ENCODE assay signal across 22 cellular contexts in the genomic region with DNA sequence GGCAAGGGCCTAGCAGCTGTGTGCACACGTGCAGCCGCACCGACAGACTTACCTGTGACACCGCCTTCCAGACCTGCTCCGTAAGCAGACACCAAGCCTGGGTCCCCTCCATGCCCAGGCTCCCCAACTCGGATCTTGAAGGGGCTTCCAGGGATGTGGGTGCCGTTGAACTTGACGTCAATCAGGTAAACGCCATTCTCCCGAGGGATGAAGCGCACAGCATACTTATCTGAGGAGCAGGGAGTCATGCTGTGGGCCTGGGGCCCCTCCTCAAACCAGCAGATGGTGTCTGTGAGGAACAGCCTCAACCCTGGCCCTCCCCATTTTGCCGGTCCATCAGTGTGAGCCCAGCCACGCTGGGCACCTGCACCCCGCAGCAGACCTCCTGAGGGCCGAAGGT. TPM values are rescaled to one million over a fixed set of nuclear protein-coding genes. Genes with fewer than 3 reads are reported as not detected.
A peak's percentile ranks its signal among the peaks of the same experiment; 100 is the strongest.
DNase-seq lines count a peak whose midpoint lies in the region; ATAC-seq, FAIRE-seq and TF ChIP-seq lines count a peak whose summit lies in the region.
"Had no signal": no experiment of that assay in that cellular context is flagged by ENCODE, and none has a peak within 500 bp of the region (broad histone marks: within the 10 kb centered on the region; RNA-seq: fewer than 3 reads in every experiment).

No MANE protein-coding gene starts in this region.

- peaks cover 30% of the 10 kb centered on the region for H3K36me3 ChIP-seq in H7 (replicated peaks; ENCODE audit: control insufficient read depth, insufficient read depth, low read length)
- H3K36me3 ChIP-seq in astrocyte (ENCODE audit: insufficient read depth, low read length): peaks cover 22% of the 10 kb centered on the region
- peaks cover 0 to 50% of the 10 kb centered on the region in 2 donors for H3K36me3 ChIP-seq in vagina

- no peak overlapping the region for H3K4me2 ChIP-seq in astrocyte (ENCODE audit: low read length)

- peaks cover 4% of the 10 kb centered on the region for H3K4me1 Mint-ChIP-seq in astrocyte (ENCODE audit: low read depth, unreplicated experiment)
- peaks cover 33% of the 10 kb centered on the region for H3K4me1 Mint-ChIP-seq in stimulated activated effector memory CD8-positive, alpha-beta T cell treated with anti-CD3 and anti-CD28 coated beads, Interleukin-12 subunit alpha, Interleukin-12 subunit beta, amount 100 ng/mL, for 72 hours

- DNase-seq in left ventricle myocardium superior (peak; percentile 9), Right ventricle myocardium inferior (ENCODE audit: missing footprints) (no peak), H7 (peak; percentile 51), astrocyte (ENCODE audit: low read depth) (no peak), urothelium cell line (ENCODE audit: low spot score) (no peak), vagina (ENCODE audit: extremely low spot score in 2 of 2) (no peak)
- DNase-seq in stimulated activated effector memory CD8-positive, alpha-beta T cell treated with anti-CD3 and anti-CD28 coated beads, Interleukin-12 subunit alpha, Interleukin-12 subunit beta, amount 100 ng/mL, for 72 hours (ENCODE audit: low spot score in 2 of 2): no peak
- DNase-seq: adrenal gland; COR-L47; DND-41; erythroblast; NCI-H1436; NCI-H526 treated with DMSO at 0.1 percent for 48 hours; nucleus accumbens; SHP77 treated with DMSO at 0.1 percent for 48 hours; stimulated activated naive CD4-positive, alpha-beta T cell; T-helper 2 cell; thyroid gland had no signal

- no peaks in the 10 kb centered on the region for H3K4me1 ChIP-seq in astrocyte (ENCODE audit: insufficient read depth, low read length)
- no peaks in the 10 kb centered on the region for H3K4me1 ChIP-seq in vagina
- H3K4me1 ChIP-seq: adrenal gland, thyroid gland had no signal

- H3K27ac ChIP-seq in astrocyte (ENCODE audit: low read depth, low read length) (no peak overlapping the region), vagina (no peak overlapping the region)
- H3K27ac ChIP-seq: adrenal gland, thyroid gland had no signal

- H3K36me3 Mint-ChIP-seq in astrocyte (ENCODE audit: low read depth, unreplicated experiment): peaks cover 3% of the 10 kb centered on the region
- H3K36me3 Mint-ChIP-seq in stimulated activated effector memory CD8-positive, alpha-beta T cell treated with anti-CD3 and anti-CD28 coated beads, Interleukin-12 subunit alpha, Interleukin-12 subunit beta, amount 100 ng/mL, for 72 hours: peaks cover 82% of the 10 kb centered on the region

- FAIRE-seq in astrocyte (lab: Jason Lieb, UNC): no peak
- no peak for FAIRE-seq in urothelium cell line (lab: Jason Lieb, UNC)

- no peak overlapping the region for H3K9ac ChIP-seq in astrocyte (ENCODE audit: low read length)

- H3K27me3 ChIP-seq in H7 (ENCODE audit: control insufficient read depth, insufficient read depth, low read length): no peaks in the 10 kb centered on the region
- H3K27me3 ChIP-seq in astrocyte (ENCODE audit: insufficient read depth, low read length): no peaks in the 10 kb centered on the region
- no peaks in the 10 kb centered on the region for H3K27me3 ChIP-seq in vagina
- H3K27me3 ChIP-seq: adrenal gland, thyroid gland had no signal

- H3K4me3 ChIP-seq in H7 (ENCODE audit: insufficient read depth, low read depth, low read length) (no peak overlapping the region), astrocyte (ENCODE audit: insufficient read depth, low read depth, low read length) (no peak overlapping the region), vagina (no peak overlapping the region)
- H3K4me3 ChIP-seq: adrenal gland, thyroid gland had no signal

- peaks cover 9% of the 10 kb centered on the region for H3K79me2 ChIP-seq in astrocyte (ENCODE audit: insufficient read depth, low read length)

- H4K20me1 ChIP-seq in astrocyte (ENCODE audit: insufficient read depth, low read length): peaks cover 75% of the 10 kb centered on the region

- H3K27me3 Mint-ChIP-seq in astrocyte (ENCODE audit: low read depth, unreplicated experiment): no peaks in the 10 kb centered on the region

- ATAC-seq in left ventricle myocardium superior: no peak
- ATAC-seq in Right ventricle myocardium inferior: no peak
- no peak for ATAC-seq in stimulated activated effector memory CD8-positive, alpha-beta T cell treated with anti-CD3 and anti-CD28 coated beads, Interleukin-12 subunit alpha, Interleukin-12 subunit beta, amount 100 ng/mL, for 72 hours
- ATAC-seq in GM21737 (IDR thresholded peaks at IDR 0.05; ENCODE audit: unreplicated experiment): no peak
- ATAC-seq: WTC11 had no signal

- no peaks in the 10 kb centered on the region for H3K9me3 Mint-ChIP-seq in astrocyte (ENCODE audit: unreplicated experiment)
- H3K9me3 Mint-ChIP-seq in stimulated activated effector memory CD8-positive, alpha-beta T cell treated with anti-CD3 and anti-CD28 coated beads, Interleukin-12 subunit alpha, Interleukin-12 subunit beta, amount 100 ng/mL, for 72 hours: no peaks in the 10 kb centered on the region
- H3K9me3 Mint-ChIP-seq: WTC11 had no signal

- no peak for TF ChIP-seq POLR2A in vagina (IDR thresholded peaks at IDR 0.05)

- peak overlapping the region; percentile 58 for H3K27ac Mint-ChIP-seq in astrocyte (ENCODE audit: unreplicated experiment)
- peak overlapping the region; percentile 92 for H3K27ac Mint-ChIP-seq in stimulated activated effector memory CD8-positive, alpha-beta T cell treated with anti-CD3 and anti-CD28 coated beads, Interleukin-12 subunit alpha, Interleukin-12 subunit beta, amount 100 ng/mL, for 72 hours
- H3K27ac Mint-ChIP-seq: WTC11 had no signal

- TF ChIP-seq CTCF in astrocyte (IDR thresholded peaks at IDR 0.05; ENCODE audit: insufficient read depth, low read depth, low read length): no peak
- no peak for TF ChIP-seq CTCF in vagina (IDR thresholded peaks at IDR 0.05)

- no peak overlapping the region for H3K4me3 Mint-ChIP-seq in astrocyte (ENCODE audit: unreplicated experiment)
- H3K4me3 Mint-ChIP-seq in stimulated activated effector memory CD8-positive, alpha-beta T cell treated with anti-CD3 and anti-CD28 coated beads, Interleukin-12 subunit alpha, Interleukin-12 subunit beta, amount 100 ng/mL, for 72 hours: no peak overlapping the region
- H3K4me3 Mint-ChIP-seq: WTC11 had no signal

- H3K9me3 ChIP-seq in astrocyte (ENCODE audit: insufficient read depth, low read depth, low read length): no peaks in the 10 kb centered on the region
- H3K9me3 ChIP-seq in vagina: no peaks in the 10 kb centered on the region
- H3K9me3 ChIP-seq: adrenal gland, thyroid gland had no signal

- intact Hi-C loops in left ventricle myocardium superior (cut with micrococcal nuclease): no loop called here
- intact Hi-C loops in Right ventricle myocardium inferior (cut with DNase I): no loop called here
- intact Hi-C loops in vagina (cut with DNase I): no loop called here

- no peak overlapping the region for H2AFZ ChIP-seq in astrocyte (ENCODE audit: low read depth, low read length)

RNA-seq across cellular contexts. Expression of gene FLNA, which starts 24.5 kb away (rescaled TPM):
- 228 TPM for total RNA-seq in left ventricle myocardium superior
- 253 TPM for total RNA-seq in Right ventricle myocardium inferior
- total RNA-seq in H7 (2014; rRNA removed; shearing (Covaris generic)): 799 and 827 TPM in 2 replicates
- 2,809 and 2,978 TPM in 2 replicates for total RNA-seq in astrocyte
- 1,247 TPM for total RNA-seq in vagina

RNA-seq across cellular contexts. Expression of gene EMD, which starts 29.1 kb away (rescaled TPM):
- total RNA-seq in left ventricle myocardium superior (51.3 TPM), Right ventricle myocardium inferior (51.1 TPM), astrocyte (75.6 and 75.7 TPM in 2 replicates), vagina (59.2 TPM)
- total RNA-seq in H7 (2014; rRNA removed; shearing (Covaris generic)): 56.2 and 57.1 TPM in 2 replicates

RNA-seq across cellular contexts. Expression of gene RPL10, which starts 48.2 kb away (rescaled TPM):
- total RNA-seq in left ventricle myocardium superior (1,898 TPM), Right ventricle myocardium inferior (2,181 TPM), astrocyte (1,848 and 1,967 TPM in 2 replicates), vagina (3,948 TPM)
- 4,112 and 4,296 TPM in 2 replicates for total RNA-seq in H7 (2014; rRNA removed; shearing (Covaris generic))

RNA-seq across cellular contexts. Expression of gene TKTL1, which starts 54.4 kb away (rescaled TPM):
- total RNA-seq in left ventricle myocardium superior: 18.0 TPM
- 13.0 TPM for total RNA-seq in Right ventricle myocardium inferior
- total RNA-seq in H7 (2014; rRNA removed; shearing (Covaris generic)): 1.6 TPM in 1 of 2 replicates, not detected in the other
- total RNA-seq in astrocyte: not detected in 2 replicates
- total RNA-seq in vagina: not detected
- total RNA-seq: MCF 10A had no signal

RNA-seq across cellular contexts. Expression of gene TEX28, which starts 55.1 kb away (rescaled TPM):
- not detected for total RNA-seq in left ventricle myocardium superior
- total RNA-seq in Right ventricle myocardium inferior: not detected
- total RNA-seq in H7 (2014; rRNA removed; shearing (Covaris generic)): not detected in 2 replicates
- not detected in 2 replicates for total RNA-seq in astrocyte
- not detected for total RNA-seq in vagina
- total RNA-seq: MCF 10A, mononuclear cell, thyroid gland, WTC11 had no signal

Comparison
In these comparisons a context has a peak if more than half of its experiments do, and no peak if none do; other contexts are left out.
1. DNase-seq: peak in left ventricle myocardium superior (single experiment) and H7 (single experiment); none in Right ventricle myocardium inferior (single experiment), astrocyte (single experiment), stimulated activated effector memory CD8-positive, alpha-beta T cell treated with anti-CD3 and anti-CD28 coated beads, Interleukin-12 subunit alpha, Interleukin-12 subunit beta, amount 100 ng/mL, for 72 hours (0 of 2), urothelium cell line (single experiment) and vagina (0 of 2).